2 cellular contexts compared by ENCODE assay signal in the genomic region with DNA sequence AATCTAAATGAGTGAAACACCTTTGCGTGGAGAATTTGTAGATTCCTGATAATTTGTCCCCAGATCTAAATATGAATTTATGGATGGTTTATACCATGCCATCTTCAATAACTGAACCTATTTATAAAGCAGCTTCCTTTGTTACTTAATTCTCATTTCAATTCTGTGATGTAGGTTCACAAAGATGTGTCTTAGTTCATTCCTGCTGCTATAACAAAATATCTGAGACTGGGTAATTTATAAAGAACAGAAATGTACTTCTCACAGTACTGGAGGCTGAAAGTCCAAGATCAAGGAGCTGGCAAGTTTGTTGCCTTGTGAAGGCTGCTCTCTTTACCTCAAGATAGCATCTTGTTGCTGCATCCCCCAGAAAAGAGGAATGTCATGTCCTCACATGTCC.
TF ChIP-seq lines count a peak whose summit lies in the region.

No MANE protein-coding gene starts in this region.

TF ChIP-seq in HepG2, 621 proteins besides CTCF, POLR2A, EP300 and RAD21:
- TF ChIP-seq, protein P1, sequence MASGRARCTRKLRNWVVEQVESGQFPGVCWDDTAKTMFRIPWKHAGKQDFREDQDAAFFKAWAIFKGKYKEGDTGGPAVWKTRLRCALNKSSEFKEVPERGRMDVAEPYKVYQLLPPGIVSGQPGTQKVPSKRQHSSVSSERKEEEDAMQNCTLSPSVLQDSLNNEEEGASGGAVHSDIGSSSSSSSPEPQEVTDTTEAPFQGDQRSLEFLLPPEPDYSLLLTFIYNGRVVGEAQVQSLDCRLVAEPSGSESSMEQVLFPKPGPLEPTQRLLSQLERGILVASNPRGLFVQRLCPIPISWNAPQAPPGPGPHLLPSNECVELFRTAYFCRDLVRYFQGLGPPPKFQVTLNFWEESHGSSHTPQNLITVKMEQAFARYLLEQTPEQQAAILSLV (CRISPR knock-in tag; IDR thresholded peaks at IDR 0.05; ENCODE audit: borderline replicate concordance) = no peak
- TF ChIP-seq ZNF12 (CRISPR knock-in tag; IDR thresholded peaks at IDR 0.05) = peak; percentile 98
- no peak for TF ChIP-seq ATM (IDR thresholded peaks at IDR 0.05; ENCODE audit: borderline replicate concordance)
- no peak for TF ChIP-seq ZKSCAN8 (CRISPR knock-in tag; IDR thresholded peaks at IDR 0.05; ENCODE audit: borderline replicate concordance)

TF ChIP-seq in H1, 55 proteins besides CTCF, POLR2A, EP300 and RAD21:
- TF ChIP-seq CHD1 (IDR thresholded peaks at IDR 0.05; ENCODE audit: low read depth, low read length) (no peak), CHD2 (IDR thresholded peaks at IDR 0.05; ENCODE audit: low read length) (no peak), PHF8 (conservative IDR thresholded peaks at IDR 0.05; ENCODE audit: low read depth, low read length) (no peak), EGR1 (IDR thresholded peaks at IDR 0.05; ENCODE audit: borderline replicate concordance, low read depth, low read length) (no peak), KDM5A (IDR thresholded peaks at IDR 0.05; ENCODE audit: low read length) (no peak), NANOG (IDR thresholded peaks at IDR 0.05; ENCODE audit: insufficient read depth, low read depth, low read length, poor library complexity, severe bottlenecking) (no peak), POLR2AphosphoS5 (IDR thresholded peaks at IDR 0.05; ENCODE audit: low read depth, low read length) (no peak), TAF1 (IDR thresholded peaks at IDR 0.05; ENCODE audit: low read depth, low read length) (no peak), TCF12 (IDR thresholded peaks at IDR 0.05; ENCODE audit: low read depth, low read length) (no peak), BACH1 (IDR thresholded peaks at IDR 0.05; ENCODE audit: low read length) (no peak), RNF2 (IDR thresholded peaks at IDR 0.05; ENCODE audit: borderline replicate concordance, low read depth, low read length, missing control alignments, poor library complexity, severe bottlenecking) (no peak), SIN3A (conservative IDR thresholded peaks at IDR 0.05 in 1 of 2, IDR thresholded peaks at IDR 0.05 in 1 of 2; ENCODE audit: low read depth in 1 of 2, low read length in 2 of 2) (no peak)
- TF ChIP-seq, protein P2, sequence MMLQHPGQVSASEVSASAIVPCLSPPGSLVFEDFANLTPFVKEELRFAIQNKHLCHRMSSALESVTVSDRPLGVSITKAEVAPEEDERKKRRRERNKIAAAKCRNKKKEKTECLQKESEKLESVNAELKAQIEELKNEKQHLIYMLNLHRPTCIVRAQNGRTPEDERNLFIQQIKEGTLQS (IDR thresholded peaks at IDR 0.05; ENCODE audit: insufficient read depth, low read depth, low read length) = no peak
TF ChIP-seq in H1: peak in this region for 0.
